ENCODE assay signal across 1 cellular context in the genomic region with DNA sequence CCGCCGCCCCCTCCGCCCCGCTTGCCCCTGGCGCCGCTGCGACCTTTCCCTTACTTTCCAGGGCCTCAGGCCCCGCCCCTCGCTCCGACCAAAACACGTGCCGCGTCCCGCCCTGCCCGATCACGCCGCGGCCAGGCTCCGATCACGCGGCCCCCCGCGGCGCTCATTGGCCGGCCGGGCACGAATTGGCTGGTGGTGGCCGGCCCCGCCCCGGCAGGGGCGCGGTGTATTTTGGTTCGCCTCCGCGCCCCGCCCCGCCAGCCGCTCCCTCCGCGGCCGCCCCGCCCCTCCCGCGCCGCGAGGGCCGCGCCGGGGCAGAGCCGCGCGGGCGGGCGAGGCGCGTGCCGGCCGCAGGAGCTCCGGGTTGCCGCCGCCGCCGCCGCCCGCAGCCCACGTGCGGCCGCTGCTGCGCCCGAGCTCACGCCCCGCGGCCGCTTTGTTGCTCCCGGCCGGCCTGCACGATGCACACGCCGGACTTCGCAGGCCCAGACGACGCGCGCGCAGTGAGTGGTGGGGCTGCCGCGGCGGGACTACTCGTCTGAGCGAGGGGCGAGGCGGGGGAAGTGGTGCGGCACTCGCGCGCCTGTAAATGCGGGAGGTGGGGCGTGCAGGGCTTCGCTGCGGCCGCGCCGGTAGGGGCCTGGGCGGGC.
TF ChIP-seq lines count a peak whose summit lies in the region.

TSS of gene KLF11 (plus strand) at position 295 of the 650 bp plus-strand sequence. CDS start at position 462, 167 bp downstream.

TF ChIP-seq in HepG2, 621 proteins besides CTCF, POLR2A, EP300 and RAD21 (continued from another document and continues in another):
- TF ChIP-seq, protein P1, sequence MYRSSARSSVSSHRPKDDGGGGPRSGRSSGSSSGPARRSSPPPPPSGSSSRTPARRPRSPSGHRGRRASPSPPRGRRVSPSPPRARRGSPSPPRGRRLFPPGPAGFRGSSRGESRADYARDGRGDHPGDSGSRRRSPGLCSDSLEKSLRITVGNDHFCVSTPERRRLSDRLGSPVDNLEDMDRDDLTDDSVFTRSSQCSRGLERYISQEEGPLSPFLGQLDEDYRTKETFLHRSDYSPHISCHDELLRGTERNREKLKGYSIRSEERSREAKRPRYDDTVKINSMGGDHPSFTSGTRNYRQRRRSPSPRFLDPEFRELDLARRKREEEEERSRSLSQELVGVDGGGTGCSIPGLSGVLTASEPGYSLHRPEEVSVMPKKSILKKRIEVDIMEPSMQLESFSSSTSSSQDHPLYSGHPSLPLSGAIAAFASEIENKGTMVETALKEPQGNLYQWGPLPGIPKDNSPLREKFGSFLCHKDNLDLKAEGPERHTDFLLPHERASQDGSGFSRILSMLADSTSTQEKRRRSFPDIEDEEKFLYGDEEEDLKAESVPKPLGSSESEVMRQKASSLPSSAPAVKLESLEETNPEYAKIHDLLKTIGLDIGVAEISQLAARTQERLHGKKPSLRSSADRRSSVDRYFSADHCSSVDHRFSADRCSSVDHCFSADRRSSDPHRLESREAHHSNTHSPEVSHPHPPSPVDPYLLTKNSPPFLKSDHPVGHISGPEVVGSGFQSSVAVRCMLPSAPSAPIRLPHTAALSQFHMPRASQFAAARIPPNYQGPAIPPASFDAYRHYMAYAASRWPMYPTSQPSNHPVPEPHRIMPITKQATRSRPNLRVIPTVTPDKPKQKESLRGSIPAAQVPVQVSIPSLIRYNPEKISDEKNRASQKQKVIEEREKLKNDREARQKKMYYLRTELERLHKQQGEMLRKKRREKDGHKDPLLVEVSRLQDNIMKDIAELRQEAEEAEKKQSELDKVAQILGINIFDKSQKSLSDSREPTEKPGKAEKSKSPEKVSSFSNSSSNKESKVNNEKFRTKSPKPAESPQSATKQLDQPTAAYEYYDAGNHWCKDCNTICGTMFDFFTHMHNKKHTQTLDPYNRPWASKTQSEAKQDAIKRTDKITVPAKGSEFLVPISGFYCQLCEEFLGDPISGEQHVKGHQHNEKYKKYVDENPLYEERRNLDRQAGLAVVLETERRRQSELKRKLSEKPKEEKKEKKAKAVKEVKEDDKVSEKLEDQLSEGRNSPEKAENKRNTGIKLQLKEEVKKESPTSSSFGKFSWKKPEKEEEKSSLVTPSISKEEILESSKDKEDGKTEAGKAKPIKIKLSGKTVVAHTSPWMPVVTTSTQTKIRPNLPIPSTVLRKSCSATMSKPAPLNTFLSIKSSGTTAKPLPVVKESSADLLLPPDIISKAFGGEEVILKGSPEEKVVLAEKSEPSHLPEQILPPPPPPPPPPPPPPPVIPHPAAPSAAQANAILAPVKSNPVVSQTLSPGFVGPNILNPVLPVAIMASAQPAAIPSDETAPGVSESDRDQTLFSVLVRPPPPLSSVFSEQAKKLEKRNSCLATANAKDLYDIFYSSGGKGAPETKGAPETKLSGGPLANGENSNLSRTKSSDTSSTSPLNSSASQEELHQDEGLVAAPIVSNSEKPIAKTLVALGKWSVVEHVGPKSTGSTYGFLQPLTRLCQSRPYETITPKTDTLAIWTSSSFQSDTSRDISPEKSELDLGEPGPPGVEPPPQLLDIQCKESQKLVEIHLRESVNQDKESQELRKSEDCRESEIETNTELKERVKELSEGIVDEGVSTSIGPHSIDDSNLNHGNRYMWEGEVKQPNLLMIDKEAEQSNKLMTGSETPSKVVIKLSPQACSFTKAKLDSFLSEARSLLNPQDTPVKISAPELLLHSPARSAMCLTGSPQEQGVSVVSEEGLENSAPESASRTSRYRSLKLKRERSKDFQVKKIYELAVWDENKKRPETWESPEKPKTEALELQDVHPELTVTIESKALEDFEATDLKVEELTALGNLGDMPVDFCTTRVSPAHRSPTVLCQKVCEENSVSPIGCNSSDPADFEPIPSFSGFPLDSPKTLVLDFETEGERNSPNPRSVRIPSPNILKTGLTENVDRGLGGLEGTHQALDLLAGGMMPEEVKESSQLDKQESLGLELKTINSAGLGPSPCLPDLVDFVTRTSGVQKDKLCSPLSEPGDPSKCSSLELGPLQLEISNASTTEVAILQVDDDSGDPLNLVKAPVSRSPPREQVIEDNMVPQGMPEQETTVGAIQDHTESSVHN (CRISPR knock-in tag; IDR thresholded peaks at IDR 0.05): peak; percentile 72; the same call in 1 of the 2 replicates
- no peak for TF ChIP-seq ASH2L (IDR thresholded peaks at IDR 0.05; ENCODE audit: insufficient read length, low read depth, low read length)
- peak; percentile 58; the same call in 1 of the 2 replicates for TF ChIP-seq SOX5 (CRISPR knock-in tag; IDR thresholded peaks at IDR 0.05; ENCODE audit: borderline replicate concordance)
- TF ChIP-seq PAX8 (CRISPR knock-in tag; IDR thresholded peaks at IDR 0.05; ENCODE audit: borderline replicate concordance): no peak; the same call in 1 of the 2 replicates
- no peak for TF ChIP-seq TCF7L2 (IDR thresholded peaks at IDR 0.05; ENCODE audit: low read depth, low read length)
- TF ChIP-seq ZNF777 (CRISPR knock-in tag; IDR thresholded peaks at IDR 0.05): peak; percentile 77; the same call in 1 of the 2 replicates
- no peak for TF ChIP-seq KIAA2018 (CRISPR knock-in tag; IDR thresholded peaks at IDR 0.05; ENCODE audit: borderline replicate concordance)
- TF ChIP-seq IKZF4 (CRISPR knock-in tag; IDR thresholded peaks at IDR 0.05; ENCODE audit: borderline replicate concordance, low read depth, not compliant biosample characterization): peak; percentile 99
- TF ChIP-seq REXO4 (CRISPR knock-in tag; IDR thresholded peaks at IDR 0.05; ENCODE audit: borderline replicate concordance): no peak
- TF ChIP-seq SSRP1 (CRISPR knock-in tag; IDR thresholded peaks at IDR 0.05): no peak
- TF ChIP-seq ZBTB39 (CRISPR knock-in tag; IDR thresholded peaks at IDR 0.05): 0 out of 2 replicates have a peak, but pooled peaks have one; percentile 91
- peak; percentile 65 for TF ChIP-seq PATZ1 (CRISPR knock-in tag; IDR thresholded peaks at IDR 0.05)
- peak; percentile 94 for TF ChIP-seq ZBTB44 (CRISPR knock-in tag; IDR thresholded peaks at IDR 0.05)
- no peak for TF ChIP-seq HNRNPLL (IDR thresholded peaks at IDR 0.05; ENCODE audit: low read depth, low read length, poor library complexity, severe bottlenecking)
- peak; percentile 59 for TF ChIP-seq ZBTB14 (CRISPR knock-in tag; IDR thresholded peaks at IDR 0.05)
- 0 out of 2 replicates have a peak, but pooled peaks have one; percentile 46 for TF ChIP-seq GMEB2 (CRISPR knock-in tag; IDR thresholded peaks at IDR 0.05; ENCODE audit: low read depth)
- peak; percentile 98 for TF ChIP-seq PPARG (CRISPR knock-in tag; conservative IDR thresholded peaks at IDR 0.05)
- TF ChIP-seq ESRRA (CRISPR knock-in tag; IDR thresholded peaks at IDR 0.05; ENCODE audit: low read depth): peak; percentile 56
- TF ChIP-seq MTF2 (CRISPR knock-in tag; IDR thresholded peaks at IDR 0.05; ENCODE audit: borderline replicate concordance): peak; percentile 81; the same call in 1 of the 2 replicates
